Comparison of ENCODE assay signal across 36 cellular contexts in the genomic region with DNA sequence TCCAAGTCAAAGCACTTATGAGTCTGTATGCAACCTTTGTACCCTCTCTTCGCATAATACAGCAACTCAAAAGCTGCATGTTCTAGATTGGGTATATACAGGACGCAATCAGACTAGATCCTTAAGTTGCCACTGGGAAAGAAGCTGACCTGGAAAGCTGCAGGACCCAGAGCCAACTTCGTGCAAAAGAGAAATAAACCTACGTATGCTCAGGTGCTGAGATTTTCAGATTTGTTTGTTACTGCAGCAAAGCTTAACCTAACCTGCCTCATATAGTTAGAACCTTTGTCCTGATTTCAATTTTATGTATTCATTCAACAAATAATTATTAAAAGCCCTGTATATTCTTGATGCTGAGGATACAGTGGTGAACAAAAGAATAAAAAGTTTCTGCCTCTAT.
DNase-seq lines count a peak whose midpoint lies in the region; ATAC-seq, FAIRE-seq and TF ChIP-seq lines count a peak whose summit lies in the region.
"Had no signal": no experiment of that assay in that cellular context is flagged by ENCODE, and none has a peak within 500 bp of the region (broad histone marks: within the 10 kb centered on the region; RNA-seq: fewer than 3 reads in every experiment).

No MANE protein-coding gene starts in this region.

- no TSS peak for BruUV-seq in HepG2 (replicated peaks; lab: Mats Ljungman, UMichigan)
- no TSS peak for BruUV-seq in K562 (replicated peaks; lab: Mats Ljungman, UMichigan)

- H3K4me3 Mint-ChIP-seq in astrocyte (ENCODE audit: unreplicated experiment) (no peak overlapping the region), mesothelial cell of epicardium (no peak overlapping the region)
- no peak overlapping the region for H3K4me3 Mint-ChIP-seq in activated T-helper 17 cell treated with anti-CD3 and anti-CD28 coated beads, Interleukin-2, amount 50 U/mL, for 72 hours
- H3K4me3 Mint-ChIP-seq: B cell; CD14-positive monocyte; CD4-positive, alpha-beta memory T cell; CD4-positive, alpha-beta T cell; CD4-positive, CD25-positive, alpha-beta regulatory T cell; CD8-positive, alpha-beta memory T cell; CD8-positive, alpha-beta T cell had no signal

- H3K27me3 Mint-ChIP-seq in astrocyte (ENCODE audit: low read depth, unreplicated experiment) = no peaks in the 10 kb centered on the region
- no peaks in the 10 kb centered on the region for H3K27me3 Mint-ChIP-seq in mesothelial cell of epicardium (ENCODE audit: low read depth)
- H3K27me3 Mint-ChIP-seq in activated T-helper 17 cell treated with anti-CD3 and anti-CD28 coated beads, Interleukin-2, amount 50 U/mL, for 72 hours = no peaks in the 10 kb centered on the region
- H3K27me3 Mint-ChIP-seq: CD4-positive, alpha-beta memory T cell; CD4-positive, alpha-beta T cell; CD4-positive, CD25-positive, alpha-beta regulatory T cell; CD8-positive, alpha-beta memory T cell had no signal

- H3K27me3 ChIP-seq in HepG2 (ENCODE audit: control insufficient read depth in 1 of 2, insufficient read depth in 2 of 2, low read length in 2 of 2) = no peaks in the 10 kb centered on the region
- no peaks in the 10 kb centered on the region for H3K27me3 ChIP-seq in right lobe of liver
- H3K27me3 ChIP-seq in astrocyte (ENCODE audit: insufficient read depth, low read length) = no peaks in the 10 kb centered on the region
- 0 out of 5 replicates have a peak, but pooled peaks cover 0 to 2% of the 10 kb centered on the region in 2 experiments for H3K27me3 ChIP-seq in K562 (ENCODE audit: control insufficient read depth in 2 of 2, insufficient read depth in 2 of 2, low read length in 2 of 2)
- H3K27me3 ChIP-seq: BE2C; BLaER1; BLaER1 treated with 17β-estradiol and CSF1 and Interleukin-3, amounts not matched to agents 10 nM and 100 nM had no signal

- TF ChIP-seq RAD21 in HepG2 (CRISPR knock-in tag; IDR thresholded peaks at IDR 0.05) = no peak
- TF ChIP-seq RAD21 in K562 (CRISPR knock-in tag; conservative IDR thresholded peaks at IDR 0.05 in 1 of 2, IDR thresholded peaks at IDR 0.05 in 1 of 2) = no peak

- FAIRE-seq in HepG2 (lab: Jason Lieb, UNC) (no peak), astrocyte (lab: Jason Lieb, UNC) (no peak), K562 (lab: Jason Lieb, UNC) (no peak)
- FAIRE-seq: A204.1, A549, D721Med had no signal

- TF ChIP-seq POLR2A in HepG2 (IDR thresholded peaks at IDR 0.05; ENCODE audit: insufficient read depth in 1 of 2, low read depth in 2 of 2, low read length in 2 of 2) = no peak
- no peak for TF ChIP-seq POLR2A in right lobe of liver (IDR thresholded peaks at IDR 0.05)
- TF ChIP-seq POLR2A in K562 (conservative IDR thresholded peaks at IDR 0.05) = no peak

- no peaks in the 10 kb centered on the region for H3K9me3 Mint-ChIP-seq in astrocyte (ENCODE audit: unreplicated experiment)
- peaks cover 6% of the 10 kb centered on the region for H3K9me3 Mint-ChIP-seq in mesothelial cell of epicardium
- peaks cover 11% of the 10 kb centered on the region for H3K9me3 Mint-ChIP-seq in activated T-helper 17 cell treated with anti-CD3 and anti-CD28 coated beads, Interleukin-2, amount 50 U/mL, for 72 hours
- H3K9me3 Mint-ChIP-seq: CD8-positive, alpha-beta T cell had no signal

- TF ChIP-seq CTCF in HepG2 (CRISPR knock-in tag; IDR thresholded peaks at IDR 0.05) = no peak
- no peak for TF ChIP-seq CTCF in right lobe of liver (IDR thresholded peaks at IDR 0.05)
- no peak for TF ChIP-seq CTCF in astrocyte (IDR thresholded peaks at IDR 0.05; ENCODE audit: insufficient read depth, low read depth, low read length)
- TF ChIP-seq CTCF in K562 (IDR thresholded peaks at IDR 0.05 in 2 of 3, conservative IDR thresholded peaks at IDR 0.05 in 1 of 3; ENCODE audit: insufficient read depth in 2 of 3, low read depth in 1 of 3, low read length in 3 of 3) = no peak
- no peak for TF ChIP-seq CTCF in mesothelial cell of epicardium (IDR thresholded peaks at IDR 0.05; ENCODE audit: unreplicated experiment)

- H3K79me2 ChIP-seq in HepG2 (ENCODE audit: insufficient read depth, low read length) = no peaks in the 10 kb centered on the region
- H3K79me2 ChIP-seq in astrocyte (ENCODE audit: insufficient read depth, low read length) = no peaks in the 10 kb centered on the region
- no peaks in the 10 kb centered on the region for H3K79me2 ChIP-seq in K562 (ENCODE audit: control insufficient read depth, insufficient read depth, low read length)

- H3K4me1 ChIP-seq in HepG2 (ENCODE audit: insufficient read depth, low read length) (no peaks in the 10 kb centered on the region), right lobe of liver (no peaks in the 10 kb centered on the region), astrocyte (ENCODE audit: insufficient read depth, low read length) (peaks cover 41% of the 10 kb centered on the region), K562 (replicated peaks in 1 of 2; ENCODE audit: control insufficient read depth in 2 of 2, insufficient read depth in 2 of 2, low read length in 2 of 2) (no peaks in the 10 kb centered on the region), mesodermal cell (ENCODE audit: control insufficient read depth, insufficient read depth, low read length, poor library complexity, severe bottlenecking) (peaks cover 44% of the 10 kb centered on the region)
- H3K4me1 ChIP-seq: A549, BLaER1, Caco-2 had no signal

- in situ Hi-C loops in HepG2 (cut with HindIII; ENCODE audit: extremely low pct_ligation_motif_present, low pct_unique_long_range_greater_than_20kb) (no loop called here), K562 (cut with MboI) (no loop called here)

- no peak for TF ChIP-seq EP300 in HepG2 (IDR thresholded peaks at IDR 0.05; ENCODE audit: low read depth in 2 of 2, low read length in 2 of 2)
- no peak for TF ChIP-seq EP300 in HepG2 (CRISPR knock-in tag; IDR thresholded peaks at IDR 0.05; ENCODE audit: borderline replicate concordance)
- no peak for TF ChIP-seq EP300 in K562 (IDR thresholded peaks at IDR 0.05; ENCODE audit: low read length)

- DNase-seq in HepG2 (ENCODE audit: low spot score) (no peak), right lobe of liver (no peak), astrocyte (ENCODE audit: low read depth) (no peak), K562 (ENCODE audit: extremely low read depth in 1 of 4, low spot score in 3 of 4) (no peak), mesothelial cell of epicardium (ENCODE audit: low spot score in 2 of 2, unreplicated experiment in 2 of 2) (no peak)
- DNase-seq in activated CD4-positive, alpha-beta T cell treated with anti-CD3 and anti-CD28 coated beads, Interleukin-2, amount 50 U/mL, for 4 hours = no peak
- DNase-seq: 8988T; ACHN; AML-193; BE2C; C1 segment of cervical spinal cord; Caco-2; Calu3; CD4-positive, alpha-beta memory T cell; CD4-positive, alpha-beta T cell; CD4-positive, CD25-positive, alpha-beta regulatory T cell; CD8-positive, alpha-beta memory T cell; CD8-positive, alpha-beta T cell; COR-L47; DMS 273 treated with DMSO at 0.1 percent for 48 hours; DMS153; DMS53; DMS79; DMS79 treated with DMSO at 0.1 percent for 48 hours; DND-41 had no signal

- H3K36me3 ChIP-seq in HepG2 (replicated peaks in 1 of 2; ENCODE audit: control insufficient read depth in 1 of 2, insufficient read depth in 2 of 2, low read length in 2 of 2) (no peaks in the 10 kb centered on the region), right lobe of liver (no peaks in the 10 kb centered on the region), astrocyte (ENCODE audit: insufficient read depth, low read length) (no peaks in the 10 kb centered on the region), K562 (ENCODE audit: control insufficient read depth, insufficient read depth, low read length) (no peaks in the 10 kb centered on the region), mesodermal cell (ENCODE audit: control insufficient read depth, insufficient read depth, low read length) (no peaks in the 10 kb centered on the region)
- H3K36me3 ChIP-seq: BE2C; BLaER1; BLaER1 treated with 17β-estradiol and CSF1 and Interleukin-3, amounts not matched to agents 10 nM and 100 nM had no signal

- no peaks in the 10 kb centered on the region for H3K9me1 ChIP-seq in K562 (ENCODE audit: control insufficient read depth, insufficient read depth, low read length)

- intact Hi-C loops in HepG2 (cut with micrococcal nuclease; ENCODE audit: unreplicated experiment) = no loop called here
- intact Hi-C loops in right lobe of liver (cut with DNase I) = no loop called here
- intact Hi-C loops in K562 (cut with micrococcal nuclease) = no loop called here

- no peaks in the 10 kb centered on the region for H3K9me3 ChIP-seq in HepG2 (ENCODE audit: low read length)
- no peaks in the 10 kb centered on the region for H3K9me3 ChIP-seq in right lobe of liver
- peaks cover 4% of the 10 kb centered on the region for H3K9me3 ChIP-seq in astrocyte (ENCODE audit: insufficient read depth, low read depth, low read length)
- no peaks in the 10 kb centered on the region for H3K9me3 ChIP-seq in K562 (replicated peaks; ENCODE audit: control insufficient read depth, insufficient read depth, low read depth, low read length)
- peaks cover 10% of the 10 kb centered on the region for H3K9me3 ChIP-seq in mesodermal cell (ENCODE audit: control insufficient read depth, low read length)
- H3K9me3 ChIP-seq: A549; BE2C; BLaER1; BLaER1 treated with 17β-estradiol and CSF1 and Interleukin-3, amounts not matched to agents 10 nM and 100 nM; Caco-2 had no signal

- H4K20me1 ChIP-seq in HepG2 (ENCODE audit: insufficient read depth, low read length) = no peaks in the 10 kb centered on the region
- no peaks in the 10 kb centered on the region for H4K20me1 ChIP-seq in astrocyte (ENCODE audit: insufficient read depth, low read length)
- no peaks in the 10 kb centered on the region for H4K20me1 ChIP-seq in K562 (replicated peaks; ENCODE audit: control insufficient read depth, insufficient read depth, low read length)
- H4K20me1 ChIP-seq: BLaER1; BLaER1 treated with 17β-estradiol and CSF1 and Interleukin-3, amounts not matched to agents 10 nM and 100 nM had no signal

- H3K4me1 Mint-ChIP-seq in astrocyte (ENCODE audit: low read depth, unreplicated experiment) (peaks cover 25% of the 10 kb centered on the region), mesothelial cell of epicardium (peaks cover 36% of the 10 kb centered on the region)
- no peaks in the 10 kb centered on the region for H3K4me1 Mint-ChIP-seq in activated T-helper 17 cell treated with anti-CD3 and anti-CD28 coated beads, Interleukin-2, amount 50 U/mL, for 72 hours
- H3K4me1 Mint-ChIP-seq: B cell; CD14-positive monocyte; CD4-positive, alpha-beta memory T cell; CD4-positive, CD25-positive, alpha-beta regulatory T cell; CD8-positive, alpha-beta memory T cell had no signal

- no peak overlapping the region for H3K4me2 ChIP-seq in HepG2 (ENCODE audit: low read depth, low read length)
- no peak overlapping the region for H3K4me2 ChIP-seq in astrocyte (ENCODE audit: low read length)
- H3K4me2 ChIP-seq in K562 (ENCODE audit: insufficient read depth, low read length) = no peak overlapping the region
- H3K4me2 ChIP-seq: A549; BLaER1; BLaER1 treated with 17β-estradiol and CSF1 and Interleukin-3, amounts not matched to agents 10 nM and 100 nM had no signal

- H3K36me3 Mint-ChIP-seq in astrocyte (ENCODE audit: low read depth, unreplicated experiment) (no peaks in the 10 kb centered on the region), mesothelial cell of epicardium (no peaks in the 10 kb centered on the region)
- H3K36me3 Mint-ChIP-seq in activated T-helper 17 cell treated with anti-CD3 and anti-CD28 coated beads, Interleukin-2, amount 50 U/mL, for 72 hours (ENCODE audit: low read depth) = no peaks in the 10 kb centered on the region
- H3K36me3 Mint-ChIP-seq: CD14-positive monocyte; CD4-positive, alpha-beta memory T cell; CD4-positive, CD25-positive, alpha-beta regulatory T cell; CD8-positive, alpha-beta memory T cell; CD8-positive, alpha-beta T cell had no signal

- CTCF ChIA-PET in HepG2 (lab: Yijun Ruan, JAX; ENCODE audit: low intra/inter-chr PET ratio, low total read pairs) (no interaction called here), K562 (lab: Yijun Ruan, JAX; ENCODE audit: low intra/inter-chr PET ratio) (no interaction called here)

- H3K9ac ChIP-seq in HepG2 (ENCODE audit: insufficient read depth, low read depth, low read length) (no peak overlapping the region), astrocyte (ENCODE audit: low read length) (no peak overlapping the region), K562 (ENCODE audit: insufficient read depth in 1 of 2, low read depth in 2 of 2, low read length in 2 of 2) (no peak overlapping the region)
- H3K9ac ChIP-seq: BLaER1; BLaER1 treated with 17β-estradiol and CSF1 and Interleukin-3, amounts not matched to agents 10 nM and 100 nM had no signal

- no peak for ATAC-seq in HepG2
- no peak for ATAC-seq in right lobe of liver
- ATAC-seq in K562 = no peak
- no peak for ATAC-seq in activated T-helper 17 cell treated with anti-CD3 and anti-CD28 coated beads, Interleukin-2, amount 50 U/mL, for 72 hours (replicated peaks)
- ATAC-seq: A549; CD8-positive, alpha-beta T cell had no signal

- H3K27ac Mint-ChIP-seq in astrocyte (ENCODE audit: unreplicated experiment) = peak overlapping the region; percentile 74
- no peak overlapping the region for H3K27ac Mint-ChIP-seq in mesothelial cell of epicardium
- H3K27ac Mint-ChIP-seq in activated T-helper 17 cell treated with anti-CD3 and anti-CD28 coated beads, Interleukin-2, amount 50 U/mL, for 72 hours = no peak overlapping the region
- H3K27ac Mint-ChIP-seq: B cell; CD14-positive monocyte; CD4-positive, alpha-beta memory T cell; CD4-positive, alpha-beta T cell; CD4-positive, CD25-positive, alpha-beta regulatory T cell; CD8-positive, alpha-beta T cell had no signal

- H2AFZ ChIP-seq in HepG2 (ENCODE audit: low read length) = no peak overlapping the region
- H2AFZ ChIP-seq in astrocyte (ENCODE audit: low read depth, low read length) = no peak overlapping the region
- H2AFZ ChIP-seq in K562 (ENCODE audit: low read depth, low read length) = no peak overlapping the region

- H3K27ac ChIP-seq in HepG2 (ENCODE audit: extremely low read length, insufficient read depth, low read length) (no peak overlapping the region), right lobe of liver (no peak overlapping the region), astrocyte (ENCODE audit: low read depth, low read length) (peak overlapping the region; percentile 23), K562 (ENCODE audit: extremely low read depth, low read depth, low read length) (no peak overlapping the region), mesodermal cell (ENCODE audit: low read depth, low read length, severe bottlenecking) (peak overlapping the region; percentile 52)
- H3K27ac ChIP-seq: 22Rv1; A549; BLaER1; BLaER1 treated with 17β-estradiol and CSF1 and Interleukin-3, amounts not matched to agents 10 nM and 100 nM; C4-2B had no signal

- WGBS in HepG2 (ENCODE audit: low lambda C conversion rate) = 23% methylated on average over 4 of the region's 4 CpGs
- 82% methylated on average over 4 of the region's 4 CpGs for WGBS in right lobe of liver (ENCODE audit: insufficient coverage, low coverage, low lambda C conversion rate, missing lambda C conversion rate)
- WGBS in K562 (ENCODE audit: insufficient coverage, low coverage, missing lambda C conversion rate) = 0% methylated on average over 4 of the region's 4 CpGs
- WGBS in mesodermal cell (ENCODE audit: insufficient coverage in 2 of 2), 2 experiments = 0 to 67% methylated on average over 1 to 3 of the region's 4 CpGs

- POLR2A ChIA-PET in HepG2 (lab: Yijun Ruan, JAX) (no interaction called here), K562 (lab: Yijun Ruan, JAX) (interaction anchor here (0.6 to 1.5 kb wide), 3 partner anchors 9 to 1546 kb away, joined by 3 to 5 read pairs (median 3); no protein-coding TSS in a partner anchor)

- H3K4me3 ChIP-seq in HepG2 (replicated peaks in 1 of 3; ENCODE audit: insufficient read depth in 1 of 3, low read depth in 2 of 3, low read length in 3 of 3) = no peak overlapping the region
- H3K4me3 ChIP-seq in right lobe of liver = no peak overlapping the region
- no peak overlapping the region for H3K4me3 ChIP-seq in astrocyte (ENCODE audit: insufficient read depth, low read depth, low read length)
- no peak overlapping the region for H3K4me3 ChIP-seq in K562
- no peak overlapping the region for H3K4me3 ChIP-seq in mesodermal cell (ENCODE audit: extremely low read depth, insufficient read depth, low read length, poor library complexity, severe bottlenecking)
- H3K4me3 ChIP-seq: A549; BLaER1; BLaER1 treated with 17β-estradiol and CSF1 and Interleukin-3, amounts not matched to agents 10 nM and 100 nM had no signal

Comparison
In these comparisons a context has a peak if more than half of its experiments do, and no peak if none do; other contexts are left out.
1. H3K27ac ChIP-seq: peak in astrocyte (single experiment) and mesodermal cell (single experiment); none in HepG2 (single experiment), right lobe of liver (0 of 3) and K562 (single experiment).
2. Of the 241 proteins assayed by ChIP-seq in both HepG2 and K562: peak only in HepG2: none; only in K562: none; in both: ZNF12; in neither: 240.